In genomic region chrX:15714529-15714928, GRCh38 we compare ENCODE assay signal across 15 cellular contexts. TPM values are rescaled to one million over a fixed set of nuclear protein-coding genes. Genes with fewer than 3 reads are reported as not detected.
DNase-seq lines count a peak whose midpoint lies in the region; ATAC-seq and TF ChIP-seq lines count a peak whose summit lies in the region.
"Had no signal": no experiment of that assay in that cellular context is flagged by ENCODE, and none has a peak within 500 bp of the region (broad histone marks: within the 10 kb centered on the region; RNA-seq: fewer than 3 reads in every experiment).

No MANE protein-coding gene starts in this region.

- H3K27me3 Mint-ChIP-seq in immature natural killer cell (ENCODE audit: low read depth in 3 of 3), result no peaks in the 10 kb centered on the region
- H3K27me3 Mint-ChIP-seq in CD4-positive, alpha-beta memory T cell, result no peaks in the 10 kb centered on the region
- H3K27me3 Mint-ChIP-seq: activated naive CD8-positive, alpha-beta T cell had no signal

- H3K4me1 Mint-ChIP-seq in stimulated activated effector memory CD8-positive, alpha-beta T cell treated with anti-CD3 and anti-CD28 coated beads, Interleukin-12 subunit alpha, Interleukin-12 subunit beta, amount 100 ng/mL, for 72 hours, result no peaks in the 10 kb centered on the region
- H3K4me1 Mint-ChIP-seq in immature natural killer cell, result peaks cover 0 to 7% of the 10 kb centered on the region in 2 donors
- H3K4me1 Mint-ChIP-seq in CD4-positive, alpha-beta memory T cell, result peaks cover 0 to 11% (median 3%) of the 10 kb centered on the region in 4 donors

- H4K20me1 ChIP-seq in SK-N-SH (ENCODE audit: insufficient read depth), result no peaks in the 10 kb centered on the region

- peak; percentile 69 for ATAC-seq in Right ventricle myocardium inferior
- ATAC-seq in stimulated activated effector memory CD8-positive, alpha-beta T cell treated with anti-CD3 and anti-CD28 coated beads, Interleukin-12 subunit alpha, Interleukin-12 subunit beta, amount 100 ng/mL, for 72 hours, result no peak
- ATAC-seq: GM12878 had no signal

- no peaks in the 10 kb centered on the region for H3K9me3 ChIP-seq in right atrium auricular region
- no peaks in the 10 kb centered on the region for H3K9me3 ChIP-seq in SK-N-SH
- no peaks in the 10 kb centered on the region for H3K9me3 ChIP-seq in left ventricle myocardium inferior (replicated peaks)
- no peaks in the 10 kb centered on the region for H3K9me3 ChIP-seq in CD4-positive, alpha-beta memory T cell (ENCODE audit: control insufficient read depth in 1 of 2, low read length in 2 of 2)

- CTCF ChIA-PET in SK-N-SH (lab: Yijun Ruan, JAX), result no interaction called here
- CTCF ChIA-PET in CD4-positive, alpha-beta memory T cell (lab: Charles Lee; ENCODE audit: partially characterized antibody), result no interaction called here

- H3K4me1 ChIP-seq in right atrium auricular region (no peaks in the 10 kb centered on the region), SK-N-SH (ENCODE audit: control insufficient read depth in 1 of 2, insufficient read depth in 2 of 2, low read depth in 1 of 2, low read length in 1 of 2) (peaks cover 0 to 3% of the 10 kb centered on the region in 2 experiments; a peak in 1 of 4 replicates), left ventricle myocardium inferior (peaks cover 4% of the 10 kb centered on the region)
- H3K4me1 ChIP-seq in CD4-positive, alpha-beta memory T cell (ENCODE audit: insufficient read depth, low read length), result no peaks in the 10 kb centered on the region

- 100% methylated on average over 1 of the region's 1 CpG for WGBS in SK-N-SH (ENCODE audit: low lambda C conversion rate)

- intact Hi-C loops in Right ventricle myocardium inferior (cut with DNase I) (no loop called here), left ventricle myocardium inferior (cut with micrococcal nuclease) (no loop called here)
- intact Hi-C loops in CD4-positive, alpha-beta memory T cell (cut with micrococcal nuclease), result no loop called here

- H3K4me3 ChIP-seq in right atrium auricular region, result no peak overlapping the region
- H3K4me3 ChIP-seq in SK-N-SH (ENCODE audit: low read depth in 2 of 2, low read length in 1 of 2), result no peak overlapping the region
- no peak overlapping the region for H3K4me3 ChIP-seq in left ventricle myocardium inferior
- H3K4me3 ChIP-seq in CD4-positive, alpha-beta memory T cell (ENCODE audit: low read length in 2 of 2), result no peak overlapping the region
- H3K4me3 ChIP-seq: GM12878, SK-N-MC had no signal

- H3K36me3 Mint-ChIP-seq in stimulated activated effector memory CD8-positive, alpha-beta T cell treated with anti-CD3 and anti-CD28 coated beads, Interleukin-12 subunit alpha, Interleukin-12 subunit beta, amount 100 ng/mL, for 72 hours, result no peaks in the 10 kb centered on the region
- peaks cover 0 to 32% (median 8%) of the 10 kb centered on the region in 3 donors for H3K36me3 Mint-ChIP-seq in immature natural killer cell
- H3K36me3 Mint-ChIP-seq in CD4-positive, alpha-beta memory T cell, result peaks cover 2 to 16% of the 10 kb centered on the region in 2 donors
- H3K36me3 Mint-ChIP-seq: activated naive CD8-positive, alpha-beta T cell had no signal

- H3K27ac ChIP-seq in right atrium auricular region, result peak overlapping the region in 1 of 2 donors; percentile 37
- no peak overlapping the region for H3K27ac ChIP-seq in SK-N-SH (ENCODE audit: low read depth in 2 of 2, low read length in 1 of 2)
- H3K27ac ChIP-seq in left ventricle myocardium inferior (replicated peaks), result peak overlapping the region; percentile 53
- no peak overlapping the region for H3K27ac ChIP-seq in CD4-positive, alpha-beta memory T cell (ENCODE audit: low read depth, low read length)
- H3K27ac ChIP-seq: SK-N-MC had no signal

- TF ChIP-seq CTCF in right atrium auricular region (IDR thresholded peaks at IDR 0.05) (no peak), SK-N-SH (IDR thresholded peaks at IDR 0.05) (no peak), left ventricle myocardium inferior (IDR thresholded peaks at IDR 0.05; ENCODE audit: borderline replicate concordance) (no peak)

- H3K27ac Mint-ChIP-seq in stimulated activated effector memory CD8-positive, alpha-beta T cell treated with anti-CD3 and anti-CD28 coated beads, Interleukin-12 subunit alpha, Interleukin-12 subunit beta, amount 100 ng/mL, for 72 hours, result no peak overlapping the region
- no peak overlapping the region for H3K27ac Mint-ChIP-seq in immature natural killer cell
- peak overlapping the region in 2 of 7 donors; percentile 30 to 82 for H3K27ac Mint-ChIP-seq in CD4-positive, alpha-beta memory T cell
- H3K27ac Mint-ChIP-seq: activated naive CD8-positive, alpha-beta T cell had no signal

- H3K79me2 ChIP-seq in SK-N-SH (ENCODE audit: insufficient read depth), result no peaks in the 10 kb centered on the region

- no peak overlapping the region for H3K9ac ChIP-seq in SK-N-SH

- no peak overlapping the region for H3K4me3 Mint-ChIP-seq in stimulated activated effector memory CD8-positive, alpha-beta T cell treated with anti-CD3 and anti-CD28 coated beads, Interleukin-12 subunit alpha, Interleukin-12 subunit beta, amount 100 ng/mL, for 72 hours
- H3K4me3 Mint-ChIP-seq in immature natural killer cell, result no peak overlapping the region
- H3K4me3 Mint-ChIP-seq in CD4-positive, alpha-beta memory T cell, result no peak overlapping the region
- H3K4me3 Mint-ChIP-seq: activated naive CD8-positive, alpha-beta T cell had no signal

- no peak for TF ChIP-seq RAD21 in SK-N-SH (IDR thresholded peaks at IDR 0.05; ENCODE audit: low read length)

- POLR2A ChIA-PET in SK-N-SH (lab: Yijun Ruan, JAX), result no interaction called here
- POLR2A ChIA-PET in CD4-positive, alpha-beta memory T cell (lab: Charles Lee; ENCODE audit: partially characterized antibody), result no interaction called here

- peaks cover 3% of the 10 kb centered on the region for H3F3A ChIP-seq in SK-N-SH (replicated peaks; ENCODE audit: insufficient read depth)

- no peaks in the 10 kb centered on the region for H3K36me3 ChIP-seq in right atrium auricular region
- H3K36me3 ChIP-seq in SK-N-SH (replicated peaks in 1 of 2; ENCODE audit: control insufficient read depth in 1 of 2, insufficient read depth in 2 of 2, low read length in 1 of 2), result no peaks in the 10 kb centered on the region
- no peaks in the 10 kb centered on the region for H3K36me3 ChIP-seq in left ventricle myocardium inferior
- H3K36me3 ChIP-seq in CD4-positive, alpha-beta memory T cell (ENCODE audit: insufficient read depth, low read length), result no peaks in the 10 kb centered on the region

- H3K9me2 ChIP-seq in SK-N-SH, result no peaks in the 10 kb centered on the region

- no peak overlapping the region for H2AFZ ChIP-seq in SK-N-SH (ENCODE audit: low read depth)

- H3K4me2 ChIP-seq in SK-N-SH, result no peak overlapping the region

- DNase-seq in Right ventricle myocardium inferior (ENCODE audit: missing footprints) (no peak), right atrium auricular region (ENCODE audit: low spot score) (no peak), SK-N-SH (no peak), left ventricle myocardium inferior (peak; percentile 34), immature natural killer cell (no peak)
- DNase-seq in activated CD8-positive, alpha-beta memory T cell treated with anti-CD3 and anti-CD28 coated beads for 24 hours, result no peak
- no peak for DNase-seq in stimulated activated effector memory CD8-positive, alpha-beta T cell treated with anti-CD3 and anti-CD28 coated beads, Interleukin-12 subunit alpha, Interleukin-12 subunit beta, amount 100 ng/mL, for 72 hours (ENCODE audit: low spot score in 2 of 2)
- DNase-seq in CD4-positive, alpha-beta memory T cell, result no peak
- DNase-seq: mesendoderm; NCI-H187; occipital lobe; stimulated activated CD4-positive, alpha-beta T cell treated with anti-CD3 and anti-CD28 coated beads, Interleukin-12 subunit alpha, Interleukin-12 subunit beta, amount 100 ng/mL, for 4 hours had no signal

- no peak for TF ChIP-seq EP300 in SK-N-SH (IDR thresholded peaks at IDR 0.05; ENCODE audit: borderline replicate concordance in 1 of 2, low read depth in 1 of 2, low read length in 1 of 2)

- no peaks in the 10 kb centered on the region for H3K9me3 Mint-ChIP-seq in stimulated activated effector memory CD8-positive, alpha-beta T cell treated with anti-CD3 and anti-CD28 coated beads, Interleukin-12 subunit alpha, Interleukin-12 subunit beta, amount 100 ng/mL, for 72 hours
- H3K9me3 Mint-ChIP-seq in immature natural killer cell, result no peaks in the 10 kb centered on the region
- H3K9me3 Mint-ChIP-seq in CD4-positive, alpha-beta memory T cell, result no peaks in the 10 kb centered on the region

- H3K27me3 ChIP-seq in right atrium auricular region, result no peaks in the 10 kb centered on the region
- no peaks in the 10 kb centered on the region for H3K27me3 ChIP-seq in SK-N-SH (ENCODE audit: insufficient read depth)
- H3K27me3 ChIP-seq in left ventricle myocardium inferior (ENCODE audit: low read depth), result no peaks in the 10 kb centered on the region
- no peaks in the 10 kb centered on the region for H3K27me3 ChIP-seq in CD4-positive, alpha-beta memory T cell (ENCODE audit: insufficient read depth, low read length)

TF ChIP-seq in SK-N-SH, 30 proteins besides CTCF, POLR2A, EP300 and RAD21 (continues in another document):
- TF ChIP-seq NRF1 (IDR thresholded peaks at IDR 0.05; ENCODE audit: low read depth, low read length), result no peak
- TF ChIP-seq NFIC (IDR thresholded peaks at IDR 0.05; ENCODE audit: borderline replicate concordance), result peak; percentile 32; the same call in 1 of the 2 replicates
- no peak for TF ChIP-seq FOXM1 (IDR thresholded peaks at IDR 0.05; ENCODE audit: low read depth)
- no peak for TF ChIP-seq MXI1 (IDR thresholded peaks at IDR 0.05; ENCODE audit: low read depth, low read length)
- TF ChIP-seq SMC3 (IDR thresholded peaks at IDR 0.05; ENCODE audit: low read depth, low read length), result no peak

RNA-seq across cellular contexts. Expression of gene CA5B, which starts 23.5 kb away (rescaled TPM):
- total RNA-seq in Right ventricle myocardium inferior, result 2.4 TPM
- 1 to 10 TPM; 6.4 to 8.6 TPM for total RNA-seq in right atrium auricular region
- polyA plus RNA-seq in SK-N-SH (2012; rRNA removed), result 4.4 and 8.0 TPM in 2 replicates
- polyA plus RNA-seq in SK-N-SH (2012; cell fraction: cytosol; rRNA removed), result 5.8 and 6.0 TPM in 2 replicates
- polyA plus RNA-seq in SK-N-SH (2012; cell fraction: nucleus; rRNA removed), result 4.7 and 6.4 TPM in 2 replicates
- 3.2 TPM for total RNA-seq in left ventricle myocardium inferior
- polyA plus RNA-seq in immature natural killer cell, result 10 to 100 TPM; 66.3 to 79.1 (median 73.4) TPM
- total RNA-seq in CD4-positive, alpha-beta memory T cell, result 10 to 100 TPM; 45.7 to 54.5 TPM
- polyA plus RNA-seq in CD4-positive, alpha-beta memory T cell, result 100 to 1,000 TPM in 1 of 2 donors, 10 to 100 TPM in 1; 89.2 to 164 TPM

RNA-seq across cellular contexts. Expression of gene CLTRN, which starts 49.9 kb away (rescaled TPM):
- 0.70 TPM for total RNA-seq in Right ventricle myocardium inferior
- under 1 TPM; 0.28 to 0.70 TPM for total RNA-seq in right atrium auricular region
- 0.16 and 0.21 TPM in 2 replicates for polyA plus RNA-seq in SK-N-SH (2012; rRNA removed)
- polyA plus RNA-seq in SK-N-SH (2012; cell fraction: cytosol; rRNA removed), result 0.22 and 0.23 TPM in 2 replicates
- 0.34 and 0.60 TPM in 2 replicates for polyA plus RNA-seq in SK-N-SH (2012; cell fraction: nucleus; rRNA removed)
- total RNA-seq in left ventricle myocardium inferior, result 0.66 TPM
- polyA plus RNA-seq in immature natural killer cell, result under 1 TPM in 1 of 3 donors, not detected in 2; 0.61 TPM
- under 1 TPM in 1 of 2 experiments, not detected in 1; 0.33 TPM for total RNA-seq in CD4-positive, alpha-beta memory T cell
- polyA plus RNA-seq in CD4-positive, alpha-beta memory T cell, result under 1 TPM in 1 of 2 donors, not detected in 1; 0.97 TPM

Comparison
In these comparisons a context has a peak if more than half of its experiments do, and no peak if none do; other contexts are left out.
1. RNA of gene CA5B, which starts 23.5 kb away (total RNA-seq): 45.7 to 54.5 TPM in CD4-positive, alpha-beta memory T cell; 6.4 to 8.6 TPM in right atrium auricular region, 3.2 TPM in left ventricle myocardium inferior (single experiment) and 2.4 TPM in Right ventricle myocardium inferior (single experiment); every median in the first group is over 4 times any median in the second.